Comparison of ENCODE assay signal across 26 cellular contexts in genomic region chr5:163456840-163457239, GRCh38. TPM values are rescaled to one million over a fixed set of nuclear protein-coding genes. Genes with fewer than 3 reads are reported as not detected.
DNase-seq lines count a peak whose midpoint lies in the region; ATAC-seq and TF ChIP-seq lines count a peak whose summit lies in the region.
"Had no signal": no experiment of that assay in that cellular context is flagged by ENCODE, and none has a peak within 500 bp of the region (broad histone marks: within the 10 kb centered on the region; RNA-seq: fewer than 3 reads in every experiment).

No MANE protein-coding gene starts in this region.

- H3K36me3 Mint-ChIP-seq in activated T-cell treated with anti-CD3 and anti-CD28 coated beads, Interleukin-2, amount 50 U/mL, for 24 hours (ENCODE audit: low read depth): peaks cover 77% of the 10 kb centered on the region
- H3K36me3 Mint-ChIP-seq in activated T-cell treated with anti-CD3 and anti-CD28 coated beads, Interleukin-2, amount 50 U/mL, for 4 hours (ENCODE audit: insufficient read depth): peaks cover 16% of the 10 kb centered on the region
- peaks cover 39% of the 10 kb centered on the region for H3K36me3 Mint-ChIP-seq in dendritic cell treated with granulocyte-macrophage colony-stimulating factor and Interleukin-4, amounts not matched to agents 40 ng/mL and 50 ng/mL, for 4 days (ENCODE audit: low read depth)
- peaks cover 19% of the 10 kb centered on the region for H3K36me3 Mint-ChIP-seq in natural killer cell treated with Interleukin-12 subunit alpha and Interleukin-12 subunit beta and Interleukin-15 and Interleukin-18, amount 100 ng/mL, for 72 hours

- H3K9me3 ChIP-seq in PC-3 (ENCODE audit: low read length): no peaks in the 10 kb centered on the region
- H3K9me3 ChIP-seq: gastrocnemius medialis, HAP-1, MG63, SJCRH30, vagina had no signal

- peak overlapping the region; percentile 96; the same call in 1 of the 2 replicates for H3K4me2 ChIP-seq in PC-3 (ENCODE audit: low read length)

- DNase-seq in activated T-cell treated with anti-CD3 and anti-CD28 coated beads, Interleukin-2, amount 50 U/mL, for 24 hours: no peak
- no peak for DNase-seq in activated T-cell treated with anti-CD3 and anti-CD28 coated beads, Interleukin-2, amount 50 U/mL, for 4 hours
- DNase-seq in PC-3: no peak
- DNase-seq in substantia nigra (lab: John Stamatoyannopoulos, UW): no peak
- no peak for DNase-seq in natural killer cell treated with Interleukin-12 subunit alpha and Interleukin-12 subunit beta and Interleukin-15 and Interleukin-18, amount 100 ng/mL, for 72 hours (ENCODE audit: low spot score)
- no peak for DNase-seq in RKO (ENCODE audit: low spot score)
- DNase-seq: activated naive CD8-positive, alpha-beta T cell treated with anti-CD3 and anti-CD28 coated beads, Interleukin-2, amount 10 ng/mL, durations not matched to agents 7 days and 5 days; dermis blood vessel endothelial cell; gastrocnemius medialis; left cardiac atrium; mesendoderm; MG63; NCI-H2029; NCI-H69; occipital lobe; SJCRH30; stimulated activated CD4-positive, alpha-beta T cell treated with anti-CD3 and anti-CD28 coated beads, Interleukin-15, amount 100 ng/mL, for 24 hours; stimulated activated naive CD4-positive, alpha-beta T cell; T-helper 17 cell had no signal

- CTCF ChIA-PET in PC-3 (lab: Charles Lee): no interaction called here

- intact Hi-C loops in PC-3 (cut with micrococcal nuclease): no loop called here
- intact Hi-C loops in dendritic cell treated with granulocyte-macrophage colony-stimulating factor and Interleukin-4, amounts not matched to agents 40 ng/mL and 50 ng/mL, for 4 days (cut with micrococcal nuclease): no loop called here

- no peaks in the 10 kb centered on the region for H3F3A ChIP-seq in PC-3 (ENCODE audit: low read length, unreplicated experiment)

- peaks cover 4% of the 10 kb centered on the region for H3K4me1 ChIP-seq in PC-3 (ENCODE audit: insufficient read depth, low read length)
- H3K4me1 ChIP-seq: SJCRH30 had no signal

- POLR2A ChIA-PET in PC-3 (lab: Charles Lee; ENCODE audit: unreplicated experiment): no interaction called here

- no peaks in the 10 kb centered on the region for H3K9me2 ChIP-seq in PC-3 (replicated peaks; ENCODE audit: low read length)

- no peaks in the 10 kb centered on the region for H3K9me3 Mint-ChIP-seq in activated T-cell treated with anti-CD3 and anti-CD28 coated beads, Interleukin-2, amount 50 U/mL, for 24 hours
- no peaks in the 10 kb centered on the region for H3K9me3 Mint-ChIP-seq in activated T-cell treated with anti-CD3 and anti-CD28 coated beads, Interleukin-2, amount 50 U/mL, for 4 hours
- H3K9me3 Mint-ChIP-seq in dendritic cell treated with granulocyte-macrophage colony-stimulating factor and Interleukin-4, amounts not matched to agents 40 ng/mL and 50 ng/mL, for 4 days: no peaks in the 10 kb centered on the region
- H3K9me3 Mint-ChIP-seq in natural killer cell treated with Interleukin-12 subunit alpha and Interleukin-12 subunit beta and Interleukin-15 and Interleukin-18, amount 100 ng/mL, for 72 hours: no peaks in the 10 kb centered on the region
- H3K9me3 Mint-ChIP-seq: activated naive CD8-positive, alpha-beta T cell treated with anti-CD3 and anti-CD28 coated beads, Interleukin-2, amount 10 ng/mL, durations not matched to agents 7 days and 5 days; central memory CD8-positive, alpha-beta T cell had no signal

- no peak overlapping the region for H3K4me3 ChIP-seq in PC-3 (ENCODE audit: low read length)
- H3K4me3 ChIP-seq: gastrocnemius medialis, hepatocyte, MG63, SJCRH30, vagina had no signal

- no peaks in the 10 kb centered on the region; the same call in 1 of the 2 replicates for H4K20me1 ChIP-seq in PC-3 (ENCODE audit: low read length)

- peaks cover 68% of the 10 kb centered on the region for H3K79me2 ChIP-seq in PC-3 (ENCODE audit: low read length)

- peaks cover 16% of the 10 kb centered on the region for H3K36me3 ChIP-seq in PC-3 (ENCODE audit: low read depth, low read length)
- H3K36me3 ChIP-seq: vagina had no signal

- no peak for ATAC-seq in activated T-cell treated with anti-CD3 and anti-CD28 coated beads, Interleukin-2, amount 50 U/mL, for 4 hours
- ATAC-seq in PC-3: no peak
- no peak for ATAC-seq in GM19463 (IDR thresholded peaks at IDR 0.05; ENCODE audit: unreplicated experiment)
- no peak for ATAC-seq in natural killer cell treated with Interleukin-12 subunit alpha and Interleukin-12 subunit beta and Interleukin-15 and Interleukin-18, amount 100 ng/mL, for 72 hours
- ATAC-seq: gastrocnemius medialis, left cardiac atrium, T-helper 17 cell had no signal

- peaks cover 30% of the 10 kb centered on the region for H3K4me1 Mint-ChIP-seq in activated T-cell treated with anti-CD3 and anti-CD28 coated beads, Interleukin-2, amount 50 U/mL, for 24 hours (ENCODE audit: low read depth)
- H3K4me1 Mint-ChIP-seq in activated T-cell treated with anti-CD3 and anti-CD28 coated beads, Interleukin-2, amount 50 U/mL, for 4 hours (ENCODE audit: low read depth): peaks cover 28% of the 10 kb centered on the region
- peaks cover 22% of the 10 kb centered on the region for H3K4me1 Mint-ChIP-seq in dendritic cell treated with granulocyte-macrophage colony-stimulating factor and Interleukin-4, amounts not matched to agents 40 ng/mL and 50 ng/mL, for 4 days (ENCODE audit: low read depth)
- peaks cover 20 to 27% of the 10 kb centered on the region in 2 donors for H3K4me1 Mint-ChIP-seq in natural killer cell treated with Interleukin-12 subunit alpha and Interleukin-12 subunit beta and Interleukin-15 and Interleukin-18, amount 100 ng/mL, for 72 hours (ENCODE audit: low read depth in 2 of 2)

- no peak overlapping the region for H2AFZ ChIP-seq in PC-3 (ENCODE audit: low read length)
- H2AFZ ChIP-seq: hepatocyte had no signal

- no peaks in the 10 kb centered on the region for H3K27me3 Mint-ChIP-seq in activated T-cell treated with anti-CD3 and anti-CD28 coated beads, Interleukin-2, amount 50 U/mL, for 24 hours
- H3K27me3 Mint-ChIP-seq in activated T-cell treated with anti-CD3 and anti-CD28 coated beads, Interleukin-2, amount 50 U/mL, for 4 hours (ENCODE audit: low read depth): no peaks in the 10 kb centered on the region
- no peaks in the 10 kb centered on the region for H3K27me3 Mint-ChIP-seq in dendritic cell treated with granulocyte-macrophage colony-stimulating factor and Interleukin-4, amounts not matched to agents 40 ng/mL and 50 ng/mL, for 4 days
- H3K27me3 Mint-ChIP-seq in natural killer cell treated with Interleukin-12 subunit alpha and Interleukin-12 subunit beta and Interleukin-15 and Interleukin-18, amount 100 ng/mL, for 72 hours: no peaks in the 10 kb centered on the region
- H3K27me3 Mint-ChIP-seq: activated naive CD8-positive, alpha-beta T cell treated with anti-CD3 and anti-CD28 coated beads, Interleukin-2, amount 10 ng/mL, durations not matched to agents 7 days and 5 days; B cell; central memory CD8-positive, alpha-beta T cell; T-helper 17 cell had no signal

- no peaks in the 10 kb centered on the region for H3K27me3 ChIP-seq in PC-3 (ENCODE audit: low read length)
- H3K27me3 ChIP-seq: gastrocnemius medialis, hepatocyte, MG63, SJCRH30, vagina had no signal

- no TSS peak for BruUV-seq in PC-3 (replicated peaks; lab: Mats Ljungman, UMichigan)

- no peak for TF ChIP-seq CTCF in PC-3 (conservative IDR thresholded peaks at IDR 0.05; ENCODE audit: low read depth, low read length)

- no peak overlapping the region for H3K27ac ChIP-seq in PC-3 (ENCODE audit: low read length)
- H3K27ac ChIP-seq in substantia nigra (ENCODE audit: low read depth, low read length, poor library complexity, severe bottlenecking): peak overlapping the region; percentile 51
- H3K27ac ChIP-seq: gastrocnemius medialis, hepatocyte, SJCRH30, vagina had no signal

- peak overlapping the region; percentile 86 for H3K4me3 Mint-ChIP-seq in activated T-cell treated with anti-CD3 and anti-CD28 coated beads, Interleukin-2, amount 50 U/mL, for 24 hours
- no peak overlapping the region for H3K4me3 Mint-ChIP-seq in activated T-cell treated with anti-CD3 and anti-CD28 coated beads, Interleukin-2, amount 50 U/mL, for 4 hours
- no peak overlapping the region for H3K4me3 Mint-ChIP-seq in dendritic cell treated with granulocyte-macrophage colony-stimulating factor and Interleukin-4, amounts not matched to agents 40 ng/mL and 50 ng/mL, for 4 days
- no peak overlapping the region for H3K4me3 Mint-ChIP-seq in natural killer cell treated with Interleukin-12 subunit alpha and Interleukin-12 subunit beta and Interleukin-15 and Interleukin-18, amount 100 ng/mL, for 72 hours
- H3K4me3 Mint-ChIP-seq: B cell, T-helper 17 cell had no signal

- no peak overlapping the region for H3K9ac ChIP-seq in PC-3 (ENCODE audit: low read length)

- H3K27ac Mint-ChIP-seq in activated T-cell treated with anti-CD3 and anti-CD28 coated beads, Interleukin-2, amount 50 U/mL, for 24 hours: no peak overlapping the region
- H3K27ac Mint-ChIP-seq in dendritic cell treated with granulocyte-macrophage colony-stimulating factor and Interleukin-4, amounts not matched to agents 40 ng/mL and 50 ng/mL, for 4 days: peak overlapping the region; percentile 41
- H3K27ac Mint-ChIP-seq in natural killer cell treated with Interleukin-12 subunit alpha and Interleukin-12 subunit beta and Interleukin-15 and Interleukin-18, amount 100 ng/mL, for 72 hours: no peak overlapping the region
- H3K27ac Mint-ChIP-seq: B cell had no signal

RNA-seq across cellular contexts. Expression of gene NUDCD2, which starts 3.1 kb away (rescaled TPM):
- total RNA-seq in activated T-cell treated with anti-CD3 and anti-CD28 coated beads, Interleukin-2, amount 50 U/mL, for 4 hours: 10 to 100 TPM; 41.5 to 51.5 (median 41.9) TPM
- 28.3 and 31.2 TPM in 2 replicates for total RNA-seq in PC-3 (2014; rRNA removed)
- total RNA-seq in natural killer cell treated with Interleukin-12 subunit alpha and Interleukin-12 subunit beta and Interleukin-15 and Interleukin-18, amount 100 ng/mL, for 72 hours: 10 to 100 TPM; 25.4 to 43.3 TPM

RNA-seq across cellular contexts. Expression of gene HMMR, which starts 3.6 kb away (rescaled TPM):
- 1 to 10 TPM; 2.5 to 3.5 (median 3.1) TPM for total RNA-seq in activated T-cell treated with anti-CD3 and anti-CD28 coated beads, Interleukin-2, amount 50 U/mL, for 4 hours
- total RNA-seq in PC-3 (2014; rRNA removed): 44.8 and 74.6 TPM in 2 replicates
- total RNA-seq in natural killer cell treated with Interleukin-12 subunit alpha and Interleukin-12 subunit beta and Interleukin-15 and Interleukin-18, amount 100 ng/mL, for 72 hours: 10 to 100 TPM; 31.4 to 44.3 TPM

RNA-seq across cellular contexts. Expression of gene CCNG1, which starts 19.4 kb away (rescaled TPM):
- 10 to 100 TPM; 47.1 to 54.7 (median 52.6) TPM for total RNA-seq in activated T-cell treated with anti-CD3 and anti-CD28 coated beads, Interleukin-2, amount 50 U/mL, for 4 hours
- 60.9 and 70.0 TPM in 2 replicates for total RNA-seq in PC-3 (2014; rRNA removed)
- total RNA-seq in natural killer cell treated with Interleukin-12 subunit alpha and Interleukin-12 subunit beta and Interleukin-15 and Interleukin-18, amount 100 ng/mL, for 72 hours: 10 to 100 TPM; 58.4 to 98.7 TPM

RNA-seq across cellular contexts. Expression of gene MAT2B, which starts 48.6 kb away (rescaled TPM):
- 10 to 100 TPM; 53.8 to 67.6 (median 55.2) TPM for total RNA-seq in activated T-cell treated with anti-CD3 and anti-CD28 coated beads, Interleukin-2, amount 50 U/mL, for 4 hours
- 24.3 and 25.6 TPM in 2 replicates for total RNA-seq in PC-3 (2014; rRNA removed)
- 10 to 100 TPM; 35.5 to 86.1 TPM for total RNA-seq in natural killer cell treated with Interleukin-12 subunit alpha and Interleukin-12 subunit beta and Interleukin-15 and Interleukin-18, amount 100 ng/mL, for 72 hours

Comparison
In these comparisons a context has a peak if more than half of its experiments do, and no peak if none do; other contexts are left out.
1. RNA of gene HMMR, which starts 3.6 kb away (total RNA-seq): 44.8 to 74.6 TPM in PC-3 and 31.4 to 44.3 TPM in natural killer cell treated with Interleukin-12 subunit alpha and Interleukin-12 subunit beta and Interleukin-15 and Interleukin-18, amount 100 ng/mL, for 72 hours; 2.5 to 3.5 TPM in activated T-cell treated with anti-CD3 and anti-CD28 coated beads, Interleukin-2, amount 50 U/mL, for 4 hours; every median in the first group is over 4 times any median in the second.